ENCODE assay signal across 8 cellular contexts in genomic region chr15:49155110-49155833, GRCh38. TPM values are rescaled to one million over a fixed set of nuclear protein-coding genes. Genes with fewer than 3 reads are reported as not detected.
DNase-seq lines count a peak whose midpoint lies in the region; ATAC-seq and TF ChIP-seq lines count a peak whose summit lies in the region.

COPS2 (minus strand) TSS chr15:49155599; CDS start chr15:49155578, 21 bp downstream.

- peak within 1 kb of the TSS; percentile 99 for H3K9ac ChIP-seq in PC-3 (ENCODE audit: low read length)

- no peaks in the 10 kb centered on the region for H3K36me3 ChIP-seq in PC-3 (ENCODE audit: low read depth, low read length)

- no peaks in the 10 kb centered on the region for H3K9me2 ChIP-seq in PC-3 (replicated peaks; ENCODE audit: low read length)

- H3K4me3 ChIP-seq in PC-3 (ENCODE audit: low read length): peak within 1 kb of the TSS; percentile 100
- peak within 1 kb of the TSS; percentile 72 for H3K4me3 ChIP-seq in epithelial cell of proximal tubule (ENCODE audit: low read depth, low read length)

- DNase-seq in DMS114 treated with DMSO at 0.1 percent for 48 hours (lab: John Stamatoyannopoulos, UW; ENCODE audit: unreplicated experiment) (peak; percentile 98), PC-3 (peak; percentile 98), epithelial cell of proximal tubule (ENCODE audit: low read depth) (peak; percentile 94), mucosa of gallbladder (ENCODE audit: low spot score) (peak; percentile 97)
- peak; percentile 88 for DNase-seq in activated T-cell treated with anti-CD3 and anti-CD28 coated beads, Interleukin-2, amount 50 U/mL, for 1 hour
- DNase-seq in stimulated activated CD8-positive, alpha-beta memory T cell treated with anti-CD3 and anti-CD28 coated beads, Interleukin-4, amount 100 ng/mL, for 4 hours (ENCODE audit: low read depth in 2 of 2, low spot score in 1 of 2): peak; percentile 86 to 88

- CTCF ChIA-PET in PC-3 (lab: Charles Lee): interaction anchor here (1.1 to 1.4 kb wide), 2 partner anchors 9 to 15 kb away, joined by 3 to 4 read pairs; partner anchors contain the start of gene GALK2

- intact Hi-C loops in PC-3 (cut with micrococcal nuclease): loop anchor here (1.0 kb wide), 1 partner anchor 15 kb away; the partner anchor contains the start of gene GALK2

- H3K9me3 ChIP-seq in PC-3 (ENCODE audit: low read length): no peaks in the 10 kb centered on the region

- peak within 1 kb of the TSS; percentile 93 for H3K4me2 ChIP-seq in PC-3 (ENCODE audit: low read length)

- H3F3A ChIP-seq in PC-3 (ENCODE audit: low read length, unreplicated experiment): no peaks in the 10 kb centered on the region

- H2AFZ ChIP-seq in PC-3 (ENCODE audit: low read length): peak within 1 kb of the TSS; percentile 97

- BruUV-seq in PC-3 (replicated peaks; lab: Mats Ljungman, UMichigan): TSS peak; percentile 64

- H3K27ac ChIP-seq in PC-3 (ENCODE audit: low read length): peak within 1 kb of the TSS; percentile 52

- POLR2A ChIA-PET in PC-3 (lab: Charles Lee; ENCODE audit: unreplicated experiment): interaction anchor here (0.6 to 0.7 kb wide), 4 partner anchors 15 to 368 kb away, joined by 3 to 6 read pairs (median 4); partner anchors contain the start of genes GALK2 and SECISBP2L

- H3K4me1 ChIP-seq in PC-3 (ENCODE audit: insufficient read depth, low read length): peaks cover 19% of the 10 kb centered on the region

- ATAC-seq in GM21576 (IDR thresholded peaks at IDR 0.05; ENCODE audit: unreplicated experiment) (peak; percentile 90), PC-3 (peak; percentile 94)

- H4K20me1 ChIP-seq in PC-3 (ENCODE audit: low read length): peaks cover 30% of the 10 kb centered on the region

- H3K27me3 ChIP-seq in PC-3 (ENCODE audit: low read length): no peaks in the 10 kb centered on the region

- TF ChIP-seq CTCF in PC-3 (conservative IDR thresholded peaks at IDR 0.05; ENCODE audit: low read depth, low read length): no peak
- TF ChIP-seq CTCF in epithelial cell of proximal tubule (conservative IDR thresholded peaks at IDR 0.05; ENCODE audit: low read depth, low read length): no peak

- peak; percentile 26; the same call in 1 of the 2 replicates for TF ChIP-seq EP300 in Ishikawa (IDR thresholded peaks at IDR 0.05; ENCODE audit: borderline replicate concordance)

- TF ChIP-seq RAD21 in Ishikawa (IDR thresholded peaks at IDR 0.05; ENCODE audit: low read depth): no peak

- peaks cover 74% of the 10 kb centered on the region for H3K79me2 ChIP-seq in PC-3 (ENCODE audit: low read length)

TF ChIP-seq in Ishikawa, 13 proteins besides CTCF, POLR2A, EP300 and RAD21:
- TF ChIP-seq FOXM1 (IDR thresholded peaks at IDR 0.05; ENCODE audit: borderline replicate concordance, low read depth): no peak
- TF ChIP-seq TEAD4 (IDR thresholded peaks at IDR 0.05): 0 out of 2 replicates have a peak, but pooled peaks have one; percentile 46
- TF ChIP-seq NFIC (IDR thresholded peaks at IDR 0.05): 0 out of 2 replicates have a peak, but pooled peaks have one; percentile 33
- TF ChIP-seq TCF12 (IDR thresholded peaks at IDR 0.05; ENCODE audit: low read depth): peak; percentile 54
- no peak for TF ChIP-seq CEBPB (IDR thresholded peaks at IDR 0.05)
- TF ChIP-seq EGR1 (IDR thresholded peaks at IDR 0.05): no peak
- TF ChIP-seq, protein P1, sequence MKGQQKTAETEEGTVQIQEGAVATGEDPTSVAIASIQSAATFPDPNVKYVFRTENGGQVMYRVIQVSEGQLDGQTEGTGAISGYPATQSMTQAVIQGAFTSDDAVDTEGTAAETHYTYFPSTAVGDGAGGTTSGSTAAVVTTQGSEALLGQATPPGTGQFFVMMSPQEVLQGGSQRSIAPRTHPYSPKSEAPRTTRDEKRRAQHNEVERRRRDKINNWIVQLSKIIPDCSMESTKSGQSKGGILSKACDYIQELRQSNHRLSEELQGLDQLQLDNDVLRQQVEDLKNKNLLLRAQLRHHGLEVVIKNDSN (IDR thresholded peaks at IDR 0.05): peak; percentile 58
- peak; percentile 42; the same call in 1 of the 2 replicates for TF ChIP-seq CREB1 (IDR thresholded peaks at IDR 0.05; ENCODE audit: low read depth)
- TF ChIP-seq TAF1 (IDR thresholded peaks at IDR 0.05; ENCODE audit: low read depth): peak; percentile 89
- no peak for TF ChIP-seq ZBTB7A (IDR thresholded peaks at IDR 0.05; ENCODE audit: low read depth)
- TF ChIP-seq YY1 (IDR thresholded peaks at IDR 0.05; ENCODE audit: low read depth): peak; percentile 91
- no peak for TF ChIP-seq REST (IDR thresholded peaks at IDR 0.05; ENCODE audit: low read depth)
- TF ChIP-seq, protein P2, sequence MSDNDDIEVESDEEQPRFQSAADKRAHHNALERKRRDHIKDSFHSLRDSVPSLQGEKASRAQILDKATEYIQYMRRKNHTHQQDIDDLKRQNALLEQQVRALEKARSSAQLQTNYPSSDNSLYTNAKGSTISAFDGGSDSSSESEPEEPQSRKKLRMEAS (IDR thresholded peaks at IDR 0.05): peak; percentile 55

RNA-seq across cellular contexts. Expression of gene COPS2, which starts in this region (rescaled TPM):
- total RNA-seq in PC-3 (2014; rRNA removed) (30.4 TPM in 2 replicates), epithelial cell of proximal tubule (25.7 and 33.6 TPM in 2 replicates), mucosa of gallbladder (67.8 TPM)

Comparison
In these comparisons a context has a peak if more than half of its experiments do, and no peak if none do; other contexts are left out.
1. Peak in every context shown above with its lines: DNase-seq, ATAC-seq, H3K4me3 ChIP-seq and H3K27ac ChIP-seq.